In genomic region chr6:106746660-106747059, GRCh38 we compare ENCODE assay signal across 12 cellular contexts.
A peak's percentile ranks its signal among the peaks of the same experiment; 100 is the strongest.
DNase-seq lines count a peak whose midpoint lies in the region; ATAC-seq and TF ChIP-seq lines count a peak whose summit lies in the region.
"Had no signal": no experiment of that assay in that cellular context is flagged by ENCODE, and none has a peak within 500 bp of the region (broad histone marks: within the 10 kb centered on the region; RNA-seq: fewer than 3 reads in every experiment).

No MANE protein-coding gene starts in this region.

- no peak for TF ChIP-seq CTCF in RWPE2 (IDR thresholded peaks at IDR 0.05; ENCODE audit: poor library complexity, severe bottlenecking)

- H3K9me3 ChIP-seq in RWPE2 (ENCODE audit: severe bottlenecking) = no peaks in the 10 kb centered on the region
- H3K9me3 ChIP-seq: right atrium auricular region had no signal

- ATAC-seq in RWPE2 (ENCODE audit: low read depth) (peak; percentile 71), HG02981 (IDR thresholded peaks at IDR 0.05; ENCODE audit: unreplicated experiment) (no peak), HG03108 (IDR thresholded peaks at IDR 0.05; ENCODE audit: unreplicated experiment) (no peak)
- ATAC-seq in stimulated activated naive CD8-positive, alpha-beta T cell treated with anti-CD3 and anti-CD28 coated beads, Interleukin-15, Interleukin-2, amounts not matched to agents 100 U/mL and 50 U/mL, for 24 hours = no peak
- ATAC-seq: stimulated activated memory B cell treated with anti-CD40 and anti-IgM and Interleukin-4, amounts not matched to agents 10 μg/mL and 1 μg/mL and 100 μg/mL, for 72 hours had no signal

- no peak overlapping the region for H3K4me3 ChIP-seq in RWPE2 (ENCODE audit: severe bottlenecking)
- H3K4me3 ChIP-seq: right atrium auricular region had no signal

- no peaks in the 10 kb centered on the region for H3K36me3 ChIP-seq in RWPE2 (ENCODE audit: low read depth)
- H3K36me3 ChIP-seq: right atrium auricular region had no signal

- DNase-seq in AG08395 (ENCODE audit: low spot score) = peak; percentile 65
- DNase-seq in HT-29 (ENCODE audit: low spot score) = peak; percentile 50
- DNase-seq in RWPE2 (ENCODE audit: low spot score) = peak; percentile 78
- peak; percentile 18 for DNase-seq in iPS-NIHi7 (ENCODE audit: extremely low spot score)
- no peak for DNase-seq in stimulated activated naive CD8-positive, alpha-beta T cell treated with anti-CD3 and anti-CD28 coated beads, Interleukin-15, Interleukin-2, amounts not matched to agents 100 U/mL and 50 U/mL, for 24 hours
- no peak for DNase-seq in NCI-H526 treated with DMSO at 0.1 percent for 48 hours (lab: John Stamatoyannopoulos, UW)

- no peaks in the 10 kb centered on the region for H3K27me3 ChIP-seq in RWPE2 (ENCODE audit: insufficient read depth, poor library complexity, severe bottlenecking)
- H3K27me3 ChIP-seq: right atrium auricular region had no signal

- peaks cover 63% of the 10 kb centered on the region for H3K4me1 ChIP-seq in RWPE2 (ENCODE audit: insufficient read depth, poor library complexity, severe bottlenecking)
- H3K4me1 ChIP-seq: right atrium auricular region had no signal

- peak overlapping the region; percentile 97 for H3K27ac ChIP-seq in RWPE2 (ENCODE audit: poor library complexity, severe bottlenecking)
- H3K27ac ChIP-seq: C4-2B, KMS-11, right atrium auricular region had no signal

Comparison
In these comparisons a context has a peak if more than half of its experiments do, and no peak if none do; other contexts are left out.
1. DNase-seq: peak in AG08395 (single experiment), HT-29 (single experiment), RWPE2 (single experiment) and iPS-NIHi7 (single experiment); none in stimulated activated naive CD8-positive, alpha-beta T cell treated with anti-CD3 and anti-CD28 coated beads, Interleukin-15, Interleukin-2, amounts not matched to agents 100 U/mL and 50 U/mL, for 24 hours (single experiment) and NCI-H526 treated with DMSO at 0.1 percent for 48 hours (single experiment).